In genomic region chr19:50427997-50428425, GRCh38 we compare ENCODE assay signal across 1 cellular context.
TF ChIP-seq lines count a peak whose summit lies in the region.

No MANE protein-coding gene starts in this region.

TF ChIP-seq in HepG2, 621 proteins besides CTCF, POLR2A, EP300 and RAD21:
- TF ChIP-seq HCFC1 (IDR thresholded peaks at IDR 0.05; ENCODE audit: low read depth, low read length) (no peak), ZNF296 (CRISPR knock-in tag; conservative IDR thresholded peaks at IDR 0.05) (no peak), SRY (CRISPR knock-in tag; IDR thresholded peaks at IDR 0.05) (no peak), RORA (CRISPR knock-in tag; IDR thresholded peaks at IDR 0.05) (no peak), NONO (IDR thresholded peaks at IDR 0.05) (no peak), NONO (CRISPR knock-in tag; conservative IDR thresholded peaks at IDR 0.05) (no peak), ZNF652 (CRISPR knock-in tag; IDR thresholded peaks at IDR 0.05; ENCODE audit: borderline replicate concordance, low read depth) (no peak), ZFAT (CRISPR knock-in tag; conservative IDR thresholded peaks at IDR 0.05) (no peak), GTF3A (CRISPR knock-in tag; conservative IDR thresholded peaks at IDR 0.05) (no peak), MED13 (CRISPR knock-in tag; IDR thresholded peaks at IDR 0.05) (no peak), BRCA1 (CRISPR knock-in tag; IDR thresholded peaks at IDR 0.05) (no peak), ZNF343 (CRISPR knock-in tag; IDR thresholded peaks at IDR 0.05) (no peak), REPIN1 (CRISPR knock-in tag; IDR thresholded peaks at IDR 0.05; ENCODE audit: borderline replicate concordance, low read depth) (no peak)
TF ChIP-seq in HepG2: peak in this region for 0.
